18 cellular contexts compared by ENCODE assay signal in the genomic region with DNA sequence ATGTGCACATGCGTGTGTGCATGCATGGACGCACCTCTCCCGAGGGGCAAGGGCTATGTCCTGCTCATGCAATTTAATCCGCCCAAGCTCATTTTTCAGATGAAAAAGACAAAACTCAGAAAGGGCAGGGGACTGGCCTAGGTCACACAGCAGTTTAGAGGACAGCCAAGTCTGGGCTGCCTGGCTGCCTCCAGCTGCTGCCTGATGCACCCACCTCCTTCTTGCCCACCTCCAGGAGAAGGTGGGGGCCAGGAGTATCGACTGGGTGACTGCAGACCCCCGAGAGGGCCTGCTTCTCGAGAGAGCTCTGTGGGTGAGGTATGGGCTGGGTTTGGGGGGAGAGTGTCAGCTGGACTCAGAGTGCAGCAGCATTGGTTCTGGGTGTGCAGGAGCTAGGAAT.
DNase-seq lines count a peak whose midpoint lies in the region; ATAC-seq, FAIRE-seq and TF ChIP-seq lines count a peak whose summit lies in the region.
"Had no signal": no experiment of that assay in that cellular context is flagged by ENCODE, and none has a peak within 500 bp of the region (broad histone marks: within the 10 kb centered on the region; RNA-seq: fewer than 3 reads in every experiment).

No MANE protein-coding gene starts in this region.

- H3K9me3 ChIP-seq in DND-41 (ENCODE audit: insufficient read depth, low read length, severe bottlenecking), result no peaks in the 10 kb centered on the region
- no peaks in the 10 kb centered on the region for H3K9me3 ChIP-seq in astrocyte (ENCODE audit: insufficient read depth, low read depth, low read length)
- H3K9me3 ChIP-seq in lung (ENCODE audit: control insufficient read depth in 2 of 2, insufficient read depth in 1 of 2, low read length in 1 of 2), result no peaks in the 10 kb centered on the region
- no peaks in the 10 kb centered on the region for H3K9me3 ChIP-seq in stomach
- H3K9me3 ChIP-seq: Peyer's patch had no signal

- no peak for TF ChIP-seq EP300 in stomach (IDR thresholded peaks at IDR 0.05)

- H3K9me3 Mint-ChIP-seq in astrocyte (ENCODE audit: unreplicated experiment), result no peaks in the 10 kb centered on the region
- no peaks in the 10 kb centered on the region for H3K9me3 Mint-ChIP-seq in activated T-cell treated with anti-CD3 and anti-CD28 coated beads, Interleukin-2, amount 50 U/mL, for 72 hours
- no peaks in the 10 kb centered on the region for H3K9me3 Mint-ChIP-seq in activated naive CD4-positive, alpha-beta T cell treated with anti-CD3 and anti-CD28 coated beads, Interleukin-2, amount 10 ng/mL, durations not matched to agents 7 days and 5 days
- H3K9me3 Mint-ChIP-seq: activated CD4-positive, alpha-beta memory T cell treated with anti-CD3 and anti-CD28 coated beads, Interleukin-2, amount 10 ng/mL, durations not matched to agents 7 days and 5 days; natural killer cell had no signal

- no peak for DNase-seq in DND-41
- no peak for DNase-seq in astrocyte (ENCODE audit: low read depth)
- no peak for DNase-seq in lung (ENCODE audit: low spot score)
- no peak for DNase-seq in stomach
- DNase-seq in activated T-cell treated with anti-CD3 and anti-CD28 coated beads, Interleukin-2, amount 50 U/mL, for 72 hours, result no peak
- DNase-seq in activated naive CD4-positive, alpha-beta T cell treated with anti-CD3 and anti-CD28 coated beads, Interleukin-2, amount 10 ng/mL, durations not matched to agents 7 days and 5 days, result no peak
- DNase-seq in KG1 (lab: John Stamatoyannopoulos, UW), result no peak
- DNase-seq in ureter (ENCODE audit: low spot score), result no peak
- DNase-seq: activated CD4-positive, alpha-beta memory T cell treated with anti-CD3 and anti-CD28 coated beads, Interleukin-2, amount 10 ng/mL, durations not matched to agents 7 days and 5 days; AML-193; cortex of kidney; MV-4-11; natural killer cell; NCI-H2081 treated with DMSO at 0.1 percent for 48 hours; NCI-H748 treated with DMSO at 0.1 percent for 48 hours; stimulated activated CD4-positive, alpha-beta T cell treated with anti-CD3 and anti-CD28 coated beads, Interleukin-4, amount 100 ng/mL, for 24 hours had no signal

- TF ChIP-seq CTCF in DND-41 (IDR thresholded peaks at IDR 0.05; ENCODE audit: borderline replicate concordance, extremely low read depth, low read length, poor library complexity, severe bottlenecking), result no peak
- no peak for TF ChIP-seq CTCF in astrocyte (IDR thresholded peaks at IDR 0.05; ENCODE audit: insufficient read depth, low read depth, low read length)
- no peak for TF ChIP-seq CTCF in lung (IDR thresholded peaks at IDR 0.05; ENCODE audit: control extremely low read depth, extremely low read depth)
- TF ChIP-seq CTCF in stomach (IDR thresholded peaks at IDR 0.05), result no peak

- CTCF ChIA-PET in activated naive CD4-positive, alpha-beta T cell treated with anti-CD3 and anti-CD28 coated beads, Interleukin-2, amount 10 ng/mL, durations not matched to agents 7 days and 5 days (lab: Charles Lee), result interaction anchor here (3.7 kb wide), 1 partner anchor 13 kb away, joined by 13 read pairs; no protein-coding TSS in a partner anchor

- H3K4me3 ChIP-seq in DND-41 (ENCODE audit: low read depth in 1 of 2, low read length in 2 of 2) (no peak overlapping the region), astrocyte (ENCODE audit: insufficient read depth, low read depth, low read length) (no peak overlapping the region), lung (no peak overlapping the region), stomach (no peak overlapping the region)
- H3K4me3 ChIP-seq: Peyer's patch had no signal

- H3K4me3 Mint-ChIP-seq in astrocyte (ENCODE audit: unreplicated experiment), result no peak overlapping the region
- no peak overlapping the region for H3K4me3 Mint-ChIP-seq in activated T-cell treated with anti-CD3 and anti-CD28 coated beads, Interleukin-2, amount 50 U/mL, for 72 hours
- H3K4me3 Mint-ChIP-seq in activated naive CD4-positive, alpha-beta T cell treated with anti-CD3 and anti-CD28 coated beads, Interleukin-2, amount 10 ng/mL, durations not matched to agents 7 days and 5 days, result no peak overlapping the region
- H3K4me3 Mint-ChIP-seq: activated CD4-positive, alpha-beta memory T cell treated with anti-CD3 and anti-CD28 coated beads, Interleukin-2, amount 10 ng/mL, durations not matched to agents 7 days and 5 days; natural killer cell had no signal

- H3K27me3 ChIP-seq in DND-41 (ENCODE audit: insufficient read depth, low read length, poor library complexity) (no peaks in the 10 kb centered on the region), astrocyte (ENCODE audit: insufficient read depth, low read length) (no peaks in the 10 kb centered on the region), lung (ENCODE audit: control insufficient read depth, insufficient read depth) (no peaks in the 10 kb centered on the region), stomach (no peaks in the 10 kb centered on the region)
- H3K27me3 ChIP-seq: Peyer's patch had no signal

- H3K36me3 ChIP-seq in DND-41 (ENCODE audit: insufficient read depth, low read length) (peaks cover 30% of the 10 kb centered on the region), astrocyte (ENCODE audit: insufficient read depth, low read length) (no peaks in the 10 kb centered on the region), lung (ENCODE audit: control insufficient read depth in 2 of 2, insufficient read depth in 2 of 2, low read length in 2 of 2) (peaks cover 0 to 6% of the 10 kb centered on the region in 2 donors), stomach (peaks cover 0 to 41% (median 5%) of the 10 kb centered on the region in 4 donors)

- H3K79me2 ChIP-seq in DND-41 (ENCODE audit: insufficient read depth, low read length), result no peaks in the 10 kb centered on the region
- peaks cover 72% of the 10 kb centered on the region for H3K79me2 ChIP-seq in astrocyte (ENCODE audit: insufficient read depth, low read length)

- H3K27ac ChIP-seq in DND-41 (ENCODE audit: low read length) (peak overlapping the region; percentile 13; the same call in 1 of the 2 replicates), astrocyte (ENCODE audit: low read depth, low read length) (no peak overlapping the region), lung (ENCODE audit: low read depth in 1 of 2, low read length in 1 of 2) (peak overlapping the region; percentile 47 to 83), stomach (peak overlapping the region; percentile 15 to 80 (median 58))

- H3K4me1 Mint-ChIP-seq in astrocyte (ENCODE audit: low read depth, unreplicated experiment), result peaks cover 90% of the 10 kb centered on the region
- no peaks in the 10 kb centered on the region for H3K4me1 Mint-ChIP-seq in activated T-cell treated with anti-CD3 and anti-CD28 coated beads, Interleukin-2, amount 50 U/mL, for 72 hours (ENCODE audit: low read depth)
- H3K4me1 Mint-ChIP-seq in activated naive CD4-positive, alpha-beta T cell treated with anti-CD3 and anti-CD28 coated beads, Interleukin-2, amount 10 ng/mL, durations not matched to agents 7 days and 5 days, result no peaks in the 10 kb centered on the region
- H3K4me1 Mint-ChIP-seq: activated CD4-positive, alpha-beta memory T cell treated with anti-CD3 and anti-CD28 coated beads, Interleukin-2, amount 10 ng/mL, durations not matched to agents 7 days and 5 days had no signal

- H3K4me2 ChIP-seq in DND-41 (ENCODE audit: insufficient read depth, low read length), result no peak overlapping the region
- H3K4me2 ChIP-seq in astrocyte (ENCODE audit: low read length), result no peak overlapping the region

- TF ChIP-seq POLR2A in stomach (IDR thresholded peaks at IDR 0.05), result no peak

- H3K27ac Mint-ChIP-seq in astrocyte (ENCODE audit: unreplicated experiment), result peak overlapping the region; percentile 80
- H3K27ac Mint-ChIP-seq in activated T-cell treated with anti-CD3 and anti-CD28 coated beads, Interleukin-2, amount 50 U/mL, for 72 hours, result no peak overlapping the region
- H3K27ac Mint-ChIP-seq in activated naive CD4-positive, alpha-beta T cell treated with anti-CD3 and anti-CD28 coated beads, Interleukin-2, amount 10 ng/mL, durations not matched to agents 7 days and 5 days, result no peak overlapping the region
- H3K27ac Mint-ChIP-seq: activated CD4-positive, alpha-beta memory T cell treated with anti-CD3 and anti-CD28 coated beads, Interleukin-2, amount 10 ng/mL, durations not matched to agents 7 days and 5 days had no signal

- 73 to 88% methylated on average over 7 of the region's 7 CpGs for WGBS in lung, 2 donors
- WGBS in stomach, 5 donors, result 66 to 79% (median 78%) methylated on average over 7 of the region's 7 CpGs

- ATAC-seq in DND-41 (ENCODE audit: insufficient read depth, low read depth), result no peak
- no peak for ATAC-seq in lung (ENCODE audit: insufficient read depth, low FRiP score)
- ATAC-seq in activated T-cell treated with anti-CD3 and anti-CD28 coated beads, Interleukin-2, amount 50 U/mL, for 72 hours (replicated peaks in 1 of 2), result no peak
- ATAC-seq: natural killer cell had no signal

- H3K4me1 ChIP-seq in DND-41 (ENCODE audit: insufficient read depth, low read length), result no peaks in the 10 kb centered on the region
- H3K4me1 ChIP-seq in astrocyte (ENCODE audit: insufficient read depth, low read length), result peaks cover 81% of the 10 kb centered on the region
- peaks cover 26 to 60% of the 10 kb centered on the region in 2 donors for H3K4me1 ChIP-seq in lung (ENCODE audit: control insufficient read depth in 2 of 2, insufficient read depth in 2 of 2, low read length in 2 of 2)
- peaks cover 83 to 100% (median 94%) of the 10 kb centered on the region in 4 donors for H3K4me1 ChIP-seq in stomach

- intact Hi-C loops in stomach (cut with DNase I; ENCODE audit: low total_unique reads), result no loop called here

- peaks cover 49% of the 10 kb centered on the region for H4K20me1 ChIP-seq in DND-41 (ENCODE audit: insufficient read depth, low read length)
- H4K20me1 ChIP-seq in astrocyte (ENCODE audit: insufficient read depth, low read length), result peaks cover 78% of the 10 kb centered on the region

- H2AFZ ChIP-seq in DND-41 (ENCODE audit: low read depth, low read length), result no peak overlapping the region
- no peak overlapping the region for H2AFZ ChIP-seq in astrocyte (ENCODE audit: low read depth, low read length)

- H3K27me3 Mint-ChIP-seq in astrocyte (ENCODE audit: low read depth, unreplicated experiment), result no peaks in the 10 kb centered on the region
- H3K27me3 Mint-ChIP-seq in activated T-cell treated with anti-CD3 and anti-CD28 coated beads, Interleukin-2, amount 50 U/mL, for 72 hours (ENCODE audit: low read depth), result no peaks in the 10 kb centered on the region
- peaks cover 9% of the 10 kb centered on the region for H3K27me3 Mint-ChIP-seq in activated naive CD4-positive, alpha-beta T cell treated with anti-CD3 and anti-CD28 coated beads, Interleukin-2, amount 10 ng/mL, durations not matched to agents 7 days and 5 days
- H3K27me3 Mint-ChIP-seq: activated CD4-positive, alpha-beta memory T cell treated with anti-CD3 and anti-CD28 coated beads, Interleukin-2, amount 10 ng/mL, durations not matched to agents 7 days and 5 days had no signal

- no peak overlapping the region for H3K9ac ChIP-seq in DND-41 (ENCODE audit: low read depth, low read length)
- no peak overlapping the region for H3K9ac ChIP-seq in astrocyte (ENCODE audit: low read length)

- no peak for FAIRE-seq in astrocyte (lab: Jason Lieb, UNC)
- FAIRE-seq: H54 had no signal

- peaks cover 8% of the 10 kb centered on the region for H3K36me3 Mint-ChIP-seq in astrocyte (ENCODE audit: low read depth, unreplicated experiment)
- H3K36me3 Mint-ChIP-seq in activated T-cell treated with anti-CD3 and anti-CD28 coated beads, Interleukin-2, amount 50 U/mL, for 72 hours (ENCODE audit: insufficient read depth in 2 of 2), result no peaks in the 10 kb centered on the region
- H3K36me3 Mint-ChIP-seq in activated naive CD4-positive, alpha-beta T cell treated with anti-CD3 and anti-CD28 coated beads, Interleukin-2, amount 10 ng/mL, durations not matched to agents 7 days and 5 days, result no peaks in the 10 kb centered on the region
- H3K36me3 Mint-ChIP-seq: natural killer cell had no signal
